Comparison of ENCODE assay signal across 1 cellular context in genomic region chr2:168455692-168456525, GRCh38.
TF ChIP-seq lines count a peak whose summit lies in the region.

Gene CERS6 (plus strand): TSS chr2:168456272. CDS start chr2:168456449, 177 bp downstream.

TF ChIP-seq in HepG2, 621 proteins besides CTCF, POLR2A, EP300 and RAD21 (continued from another document and continues in another):
- TF ChIP-seq ZNF841 (CRISPR knock-in tag; IDR thresholded peaks at IDR 0.05; ENCODE audit: borderline replicate concordance) (peak; percentile 89; the same call in 1 of the 2 replicates), CENPT (CRISPR knock-in tag; IDR thresholded peaks at IDR 0.05; ENCODE audit: low read depth) (peak; percentile 99), AFF4 (CRISPR knock-in tag; IDR thresholded peaks at IDR 0.05) (no peak), ZNF704 (CRISPR knock-in tag; IDR thresholded peaks at IDR 0.05; ENCODE audit: borderline replicate concordance) (0 out of 2 replicates have a peak, but pooled peaks have one; percentile 48), SYNCRIP (IDR thresholded peaks at IDR 0.05; ENCODE audit: insufficient read depth, low read depth, low read length) (no peak), NFRKB (IDR thresholded peaks at IDR 0.05) (no peak), ZNF503 (CRISPR knock-in tag; IDR thresholded peaks at IDR 0.05) (no peak), PPARG (CRISPR knock-in tag; conservative IDR thresholded peaks at IDR 0.05) (peak; percentile 77), GRHL1 (CRISPR knock-in tag; conservative IDR thresholded peaks at IDR 0.05) (no peak), DNMT3B (CRISPR knock-in tag; conservative IDR thresholded peaks at IDR 0.05) (no peak), PLRG1 (conservative IDR thresholded peaks at IDR 0.05) (no peak), BCLAF1 (IDR thresholded peaks at IDR 0.05) (no peak), TBX2 (CRISPR knock-in tag; IDR thresholded peaks at IDR 0.05; ENCODE audit: borderline replicate concordance) (peak; percentile 96), SIX4 (CRISPR knock-in tag; IDR thresholded peaks at IDR 0.05) (peak; percentile 66), ERF (CRISPR knock-in tag; IDR thresholded peaks at IDR 0.05) (peak; percentile 99), SETDB1 (CRISPR knock-in tag; IDR thresholded peaks at IDR 0.05; ENCODE audit: borderline replicate concordance) (peak; percentile 56; the same call in 1 of the 2 replicates), SMARCE1 (IDR thresholded peaks at IDR 0.05; ENCODE audit: borderline replicate concordance) (no peak), IRF2 (CRISPR knock-in tag; IDR thresholded peaks at IDR 0.05) (peak; percentile 86), MXD3 (CRISPR knock-in tag; IDR thresholded peaks at IDR 0.05) (peak; percentile 98), HNRNPK (IDR thresholded peaks at IDR 0.05; ENCODE audit: low read depth, low read length, poor library complexity, severe bottlenecking) (peak; percentile 66), NFE2L1 (CRISPR knock-in tag; IDR thresholded peaks at IDR 0.05; ENCODE audit: borderline replicate concordance) (peak; percentile 87; the same call in 1 of the 2 replicates), CENPX (CRISPR knock-in tag; IDR thresholded peaks at IDR 0.05) (no peak), ARHGAP35 (CRISPR knock-in tag; IDR thresholded peaks at IDR 0.05; ENCODE audit: borderline replicate concordance) (peak; percentile 98), ZNF282 (IDR thresholded peaks at IDR 0.05; ENCODE audit: partially characterized antibody) (no peak), ZMYM2 (CRISPR knock-in tag; IDR thresholded peaks at IDR 0.05) (peak; percentile 54; the same call in 1 of the 2 replicates), ZMAT5 (CRISPR knock-in tag; IDR thresholded peaks at IDR 0.05; ENCODE audit: borderline replicate concordance, low read depth) (peak; percentile 75; the same call in 1 of the 2 replicates), ARNT (IDR thresholded peaks at IDR 0.05) (no peak), ZNF317 (CRISPR knock-in tag; IDR thresholded peaks at IDR 0.05) (no peak), SATB2 (CRISPR knock-in tag; IDR thresholded peaks at IDR 0.05) (peak; percentile 94), PATZ1 (CRISPR knock-in tag; IDR thresholded peaks at IDR 0.05) (peak; percentile 79), TRAFD1 (CRISPR knock-in tag; IDR thresholded peaks at IDR 0.05; ENCODE audit: borderline replicate concordance) (no peak), ZNF296 (CRISPR knock-in tag; conservative IDR thresholded peaks at IDR 0.05) (peak; percentile 94)
